Comparison of ENCODE assay signal across 9 cellular contexts in genomic region chr2:234427081-234428058, GRCh38.
DNase-seq lines count a peak whose midpoint lies in the region; ATAC-seq and TF ChIP-seq lines count a peak whose summit lies in the region.
"Had no signal": no experiment of that assay in that cellular context is flagged by ENCODE, and none has a peak within 500 bp of the region (broad histone marks: within the 10 kb centered on the region; RNA-seq: fewer than 3 reads in every experiment).

No MANE protein-coding gene starts in this region.

- WGBS in ectodermal cell, 2 experiments, result 44 to 54% methylated on average over 14 of the region's 15 CpGs

- H3K4me3 ChIP-seq in OCI-LY7 (ENCODE audit: low read depth, low read length, poor library complexity, severe bottlenecking), result no peak overlapping the region
- no peak overlapping the region for H3K4me3 ChIP-seq in ectodermal cell (ENCODE audit: insufficient read depth, low read depth, low read length)
- H3K4me3 ChIP-seq in osteoblast (ENCODE audit: insufficient read depth, low read length), result no peak overlapping the region
- H3K4me3 ChIP-seq: sigmoid colon had no signal

- ATAC-seq in GM18867 (IDR thresholded peaks at IDR 0.05; ENCODE audit: unreplicated experiment), result no peak
- no peak for ATAC-seq in HG03108 (IDR thresholded peaks at IDR 0.05; ENCODE audit: unreplicated experiment)
- ATAC-seq in GM18519 (IDR thresholded peaks at IDR 0.05; ENCODE audit: low FRiP score, unreplicated experiment), result no peak

- in situ Hi-C loops in G401 (cut with HindIII; ENCODE audit: low sequenced_read_pairs), result no loop called here

- H3K79me2 ChIP-seq in OCI-LY7 (ENCODE audit: insufficient read depth, low read depth, low read length) (no peaks in the 10 kb centered on the region), osteoblast (ENCODE audit: insufficient read depth, low read length) (no peaks in the 10 kb centered on the region)

- no peaks in the 10 kb centered on the region for H3K36me3 ChIP-seq in OCI-LY7 (ENCODE audit: insufficient read depth, low read length)
- H3K36me3 ChIP-seq in ectodermal cell (ENCODE audit: control insufficient read depth, insufficient read depth, low read length), result no peaks in the 10 kb centered on the region
- H3K36me3 ChIP-seq in osteoblast (ENCODE audit: insufficient read depth, low read length), result no peaks in the 10 kb centered on the region
- H3K36me3 ChIP-seq: sigmoid colon had no signal

- TF ChIP-seq CTCF in OCI-LY7 (conservative IDR thresholded peaks at IDR 0.05; ENCODE audit: low read length), result no peak
- TF ChIP-seq CTCF in osteoblast (IDR thresholded peaks at IDR 0.05; ENCODE audit: extremely low read depth, low read depth, low read length), result no peak

- H3K4me1 ChIP-seq in OCI-LY7 (ENCODE audit: insufficient read depth, low read length, poor library complexity, severe bottlenecking) (peaks cover 63% of the 10 kb centered on the region), ectodermal cell (ENCODE audit: control insufficient read depth, insufficient read depth, low read length) (peaks cover 18% of the 10 kb centered on the region), osteoblast (ENCODE audit: insufficient read depth, low read length) (peaks cover 17% of the 10 kb centered on the region)

- POLR2A ChIA-PET in OCI-LY7 (lab: Charles Lee), result interaction anchor here (0.6 to 3.2 kb wide), 19 partner anchors 10 to 138 kb away, joined by 3 to 16 read pairs (median 3); partner anchors contain the start of gene ARL4C

- peak overlapping the region; percentile 53; the same call in 1 of the 2 replicates for H2AFZ ChIP-seq in OCI-LY7 (ENCODE audit: low read length)
- H2AFZ ChIP-seq in osteoblast (ENCODE audit: low read length), result no peak overlapping the region

- H3K4me2 ChIP-seq in OCI-LY7 (ENCODE audit: low read length) (peak overlapping the region; percentile 65), osteoblast (ENCODE audit: insufficient read depth, low read length) (no peak overlapping the region)

- H3K27me3 ChIP-seq in ectodermal cell (ENCODE audit: control insufficient read depth, insufficient read depth, low read length, poor library complexity, severe bottlenecking) (no peaks in the 10 kb centered on the region), osteoblast (ENCODE audit: insufficient read depth, low read length) (no peaks in the 10 kb centered on the region)
- H3K27me3 ChIP-seq: sigmoid colon had no signal

- H4K20me1 ChIP-seq in OCI-LY7 (ENCODE audit: insufficient read depth, low read length) (no peaks in the 10 kb centered on the region), osteoblast (ENCODE audit: insufficient read depth, low read length) (no peaks in the 10 kb centered on the region)

- H3K9me2 ChIP-seq in OCI-LY7 (ENCODE audit: insufficient read depth, low read length), result no peaks in the 10 kb centered on the region

- BruUV-seq in OCI-LY7 (replicated peaks; lab: Mats Ljungman, UMichigan), result no TSS peak

- no peaks in the 10 kb centered on the region for H3K9me3 ChIP-seq in OCI-LY7 (ENCODE audit: low read length)
- no peaks in the 10 kb centered on the region for H3K9me3 ChIP-seq in ectodermal cell (ENCODE audit: control insufficient read depth, low read length)
- H3K9me3 ChIP-seq in osteoblast (ENCODE audit: low read depth, low read length), result no peaks in the 10 kb centered on the region
- H3K9me3 ChIP-seq: sigmoid colon had no signal

- H3K27ac ChIP-seq in OCI-LY7 (ENCODE audit: low read depth, low read length, poor library complexity, severe bottlenecking) (peak overlapping the region; percentile 94), ectodermal cell (ENCODE audit: insufficient read depth, low read depth, low read length, poor library complexity, severe bottlenecking) (peak overlapping the region; percentile 85), osteoblast (ENCODE audit: low read depth, low read length) (peak overlapping the region; percentile 57)
- H3K27ac ChIP-seq: sigmoid colon had no signal

- intact Hi-C loops in OCI-LY7 (cut with micrococcal nuclease; ENCODE audit: unreplicated experiment), result loop anchor here (2.0 kb wide), 1 partner anchor 73 kb away; no protein-coding TSS in a partner anchor

- DNase-seq in G401 (ENCODE audit: low spot score) (peak; percentile 43), OCI-LY7 (ENCODE audit: low spot score) (peak; percentile 42), osteoblast (ENCODE audit: insufficient read length, low spot score, missing footprints) (peak; percentile 92), NOMO-1 (lab: John Stamatoyannopoulos, UW; ENCODE audit: unreplicated experiment in 2 of 2) (no peak)
- DNase-seq: sigmoid colon had no signal

- CTCF ChIA-PET in OCI-LY7 (lab: Charles Lee; ENCODE audit: unreplicated experiment), result interaction anchor here (0.6 to 0.9 kb wide), 3 partner anchors 8 to 17 kb away, joined by 3 to 4 read pairs (median 4); no protein-coding TSS in a partner anchor

Comparison
In these comparisons a context has a peak if more than half of its experiments do, and no peak if none do; other contexts are left out.
1. DNase-seq: peak in G401 (single experiment), OCI-LY7 (single experiment) and osteoblast (single experiment); none in NOMO-1 (0 of 2).
2. Peak in every context shown above with its lines, with median percentiles within 50 percentile points of each other: H3K27ac ChIP-seq.